19 cellular contexts compared by ENCODE assay signal in genomic region chr5:142376001-142376400, GRCh38. TPM values are rescaled to one million over a fixed set of nuclear protein-coding genes. Genes with fewer than 3 reads are reported as not detected.
"Had no signal": no experiment of that assay in that cellular context is flagged by ENCODE, and none has a peak within 500 bp of the region (broad histone marks: within the 10 kb centered on the region; RNA-seq: fewer than 3 reads in every experiment).

No MANE protein-coding gene starts in this region.

- H3K27me3 ChIP-seq: body of pancreas, dorsolateral prefrontal cortex had no signal

- H3K4me3 ChIP-seq: body of pancreas, dorsolateral prefrontal cortex, left ventricle myocardium inferior, SK-N-MC, spleen had no signal

- ATAC-seq: activated T-cell treated with anti-CD3 and anti-CD28 coated beads, Interleukin-2, amount 50 U/mL, for 72 hours; body of pancreas; effector memory CD8-positive, alpha-beta T cell; T-helper 17 cell had no signal

- H3K36me3 ChIP-seq: left ventricle myocardium inferior, spleen had no signal

- H3K4me1 ChIP-seq: body of pancreas, left ventricle myocardium inferior, spleen had no signal

- H3K9me3 ChIP-seq: body of pancreas, left ventricle myocardium inferior, spleen had no signal

- DNase-seq: activated B cell treated with CpG ODN at 0.5 μM for 24 hours; activated CD4-positive, alpha-beta memory T cell treated with anti-CD3 and anti-CD28 coated beads, Interleukin-2, amount 10 ng/mL, durations not matched to agents 7 days and 5 days; activated CD4-positive, alpha-beta T cell treated with anti-CD3 and anti-CD28 coated beads for 48 hours; activated effector memory CD4-positive, alpha-beta T cell treated with Interleukin-2 at 50 U/mL for 16 hours; activated naive CD4-positive, alpha-beta T cell treated with anti-CD3 and anti-CD28 coated beads for 36 hours; activated naive CD8-positive, alpha-beta T cell treated with anti-CD3 and anti-CD28 coated beads, Interleukin-2, amount 10 ng/mL, durations not matched to agents 7 days and 5 days; activated T-cell treated with anti-CD3 and anti-CD28 coated beads, Interleukin-2, amount 50 U/mL, for 72 hours; body of pancreas; central memory CD4-positive, alpha-beta T cell; dorsolateral prefrontal cortex; effector memory CD8-positive, alpha-beta T cell; kidney glomerular epithelial cell; left ventricle myocardium inferior; spleen; stimulated activated CD4-positive, alpha-beta T cell treated with anti-CD3 and anti-CD28 coated beads, Interleukin-4, amount 100 ng/mL, for 1 hour; stimulated activated naive CD4-positive, alpha-beta T cell; SW 1271; T-helper 17 cell had no signal

- H3K27ac ChIP-seq: body of pancreas, dorsolateral prefrontal cortex, left ventricle myocardium inferior, SK-N-MC, spleen had no signal

RNA-seq across cellular contexts. Expression of gene SPRY4, which starts 51.2 kb away (rescaled TPM):
- total RNA-seq: activated B cell treated with CpG ODN at 0.5 μM for 24 hours had no signal
